Comparison of ENCODE assay signal across 10 cellular contexts in the genomic region with DNA sequence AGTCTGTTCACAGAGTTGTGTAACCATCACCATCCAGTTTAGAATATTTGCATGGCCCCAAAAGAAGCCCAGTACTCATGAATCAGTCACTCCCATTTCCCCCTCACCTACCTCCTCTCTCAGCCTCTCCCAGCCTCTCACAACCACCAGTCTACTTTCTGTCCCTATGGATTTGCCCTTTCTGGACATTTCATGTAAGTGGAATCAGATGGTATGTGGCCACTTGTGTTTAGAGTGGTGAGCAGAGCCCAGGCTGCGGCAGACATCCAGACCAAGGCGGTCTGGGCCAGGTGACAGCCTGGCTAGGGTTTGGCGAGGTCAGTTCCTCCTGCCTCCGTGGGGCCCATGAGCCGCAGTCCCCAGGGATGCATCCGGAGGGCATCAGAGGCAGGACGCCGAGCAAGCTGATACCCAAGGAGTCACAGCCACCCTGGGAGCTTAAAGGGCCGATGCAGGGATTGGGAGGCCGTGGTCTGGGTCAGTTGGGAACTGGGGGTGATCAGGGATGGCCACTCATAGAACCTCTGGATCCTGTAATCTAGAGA. TPM values are rescaled to one million over a fixed set of nuclear protein-coding genes. Genes with fewer than 3 reads are reported as not detected.
A peak's percentile ranks its signal among the peaks of the same experiment; 100 is the strongest.
DNase-seq lines count a peak whose midpoint lies in the region; ATAC-seq and TF ChIP-seq lines count a peak whose summit lies in the region.
"Had no signal": no experiment of that assay in that cellular context is flagged by ENCODE, and none has a peak within 500 bp of the region (broad histone marks: within the 10 kb centered on the region; RNA-seq: fewer than 3 reads in every experiment).

No MANE protein-coding gene starts in this region.

- no peaks in the 10 kb centered on the region for H3K9me2 ChIP-seq in HCT116 (ENCODE audit: insufficient read depth)
- H3K9me2 ChIP-seq in PC-3 (replicated peaks; ENCODE audit: low read length), result no peaks in the 10 kb centered on the region

- ATAC-seq in HCT116 (peak; percentile 56; the same call in 1 of the 2 replicates), PC-3 (no peak)
- ATAC-seq in effector memory CD8-positive, alpha-beta T cell (replicated peaks), result no peak

- CTCF ChIA-PET in HCT116 (lab: Charles Lee) (no interaction called here), PC-3 (lab: Charles Lee) (no interaction called here)

- no peaks in the 10 kb centered on the region for H3F3A ChIP-seq in PC-3 (ENCODE audit: low read length, unreplicated experiment)

- H2AFZ ChIP-seq in HCT116 (ENCODE audit: low read depth, low read length, poor library complexity, severe bottlenecking) (no peak overlapping the region), PC-3 (ENCODE audit: low read length) (peak overlapping the region; percentile 69; the same call in 1 of the 2 replicates), osteoblast (ENCODE audit: low read length) (peak overlapping the region; percentile 77)

- no peaks in the 10 kb centered on the region for H3K9me3 Mint-ChIP-seq in effector memory CD8-positive, alpha-beta T cell

- H3K79me2 ChIP-seq in HCT116 (ENCODE audit: insufficient read depth, low read length), result no peaks in the 10 kb centered on the region
- no peaks in the 10 kb centered on the region for H3K79me2 ChIP-seq in PC-3 (ENCODE audit: low read length)
- H3K79me2 ChIP-seq in osteoblast (ENCODE audit: insufficient read depth, low read length), result no peaks in the 10 kb centered on the region

- intact Hi-C loops in HCT116 (cut with micrococcal nuclease) (no loop called here), PC-3 (cut with micrococcal nuclease) (no loop called here)

- H3K27ac Mint-ChIP-seq in effector memory CD8-positive, alpha-beta T cell, result no peak overlapping the region

- H3K36me3 Mint-ChIP-seq in effector memory CD8-positive, alpha-beta T cell (ENCODE audit: insufficient read depth), result no peaks in the 10 kb centered on the region

- H3K9ac ChIP-seq in HCT116 (ENCODE audit: low read length), result no peak overlapping the region
- peak overlapping the region; percentile 79; the same call in 1 of the 2 replicates for H3K9ac ChIP-seq in PC-3 (ENCODE audit: low read length)

- TF ChIP-seq POLR2A in HCT116 (IDR thresholded peaks at IDR 0.05; ENCODE audit: borderline replicate concordance, extremely low read depth, insufficient read depth, insufficient read length), result no peak

- H3K4me1 Mint-ChIP-seq in effector memory CD8-positive, alpha-beta T cell (ENCODE audit: low read depth in 2 of 2), result peaks cover 10 to 21% of the 10 kb centered on the region in 2 donors

- POLR2A ChIA-PET in HCT116 (lab: Charles Lee), result no interaction called here
- POLR2A ChIA-PET in PC-3 (lab: Charles Lee; ENCODE audit: unreplicated experiment), result no interaction called here

- DNase-seq in HCT116 (ENCODE audit: low read depth, low spot score) (no peak), PC-3 (no peak), osteoblast (ENCODE audit: insufficient read length, low spot score, missing footprints) (no peak), retina (no peak), SW480 (ENCODE audit: low spot score) (no peak)
- no peak for DNase-seq in effector memory CD8-positive, alpha-beta T cell
- no peak for DNase-seq in stimulated activated CD8-positive, alpha-beta memory T cell treated with anti-CD3 and anti-CD28 coated beads, Interleukin-4, amount 100 ng/mL, for 48 hours
- DNase-seq: aorta had no signal

- H3K9me3 ChIP-seq in HCT116 (ENCODE audit: control insufficient read depth in 1 of 2, insufficient read depth in 1 of 2, low read depth in 1 of 2, low read length in 2 of 2), result no peaks in the 10 kb centered on the region
- H3K9me3 ChIP-seq in PC-3 (ENCODE audit: low read length), result no peaks in the 10 kb centered on the region
- H3K9me3 ChIP-seq in osteoblast (ENCODE audit: low read depth, low read length), result no peaks in the 10 kb centered on the region
- H3K9me3 ChIP-seq: thoracic aorta had no signal

- H3K27ac ChIP-seq in HCT116 (ENCODE audit: low read depth, low read length) (no peak overlapping the region), PC-3 (ENCODE audit: low read length) (peak overlapping the region; percentile 95), osteoblast (ENCODE audit: low read depth, low read length) (peak overlapping the region; percentile 65)
- H3K27ac ChIP-seq: SK-N-MC, thoracic aorta had no signal

- H3K27me3 Mint-ChIP-seq in effector memory CD8-positive, alpha-beta T cell, result peaks cover 8 to 58% of the 10 kb centered on the region in 2 donors

- RAD21 ChIA-PET in HCT116 (lab: Charles Lee; ENCODE audit: low non-redundant PET in 1 of 2, low total read pairs in 2 of 2, uncharacterized antibody in 2 of 2, unreplicated experiment in 2 of 2), result no interaction called here

- peaks cover 0 to 14% of the 10 kb centered on the region in 2 experiments; a peak in 2 of 4 replicates for H3K4me1 ChIP-seq in HCT116 (ENCODE audit: control insufficient read depth in 1 of 2, insufficient read depth in 2 of 2, low read length in 2 of 2)
- H3K4me1 ChIP-seq in PC-3 (ENCODE audit: insufficient read depth, low read length), result peaks cover 38% of the 10 kb centered on the region
- H3K4me1 ChIP-seq in osteoblast (ENCODE audit: insufficient read depth, low read length), result peaks cover 14% of the 10 kb centered on the region

- H3K27me3 ChIP-seq in HCT116 (ENCODE audit: insufficient read depth, low read length) (no peaks in the 10 kb centered on the region), PC-3 (ENCODE audit: low read length) (no peaks in the 10 kb centered on the region), osteoblast (ENCODE audit: insufficient read depth, low read length) (no peaks in the 10 kb centered on the region)

- no peak for TF ChIP-seq RAD21 in HCT116 (IDR thresholded peaks at IDR 0.05; ENCODE audit: low read depth)

- H3K4me3 ChIP-seq in HCT116 (replicated peaks in 1 of 2; ENCODE audit: low read depth in 1 of 2, low read length in 2 of 2) (no peak overlapping the region), PC-3 (ENCODE audit: low read length) (no peak overlapping the region), osteoblast (ENCODE audit: insufficient read depth, low read length) (peak overlapping the region; percentile 36)
- H3K4me3 ChIP-seq: SK-N-MC, thoracic aorta had no signal

- TF ChIP-seq CTCF in HCT116 (IDR thresholded peaks at IDR 0.05 in 2 of 3, conservative IDR thresholded peaks at IDR 0.05 in 1 of 3; ENCODE audit: borderline replicate concordance in 1 of 3, insufficient read depth in 1 of 3, low read depth in 2 of 3, low read length in 2 of 3) (no peak), PC-3 (conservative IDR thresholded peaks at IDR 0.05; ENCODE audit: low read depth, low read length) (no peak), osteoblast (IDR thresholded peaks at IDR 0.05; ENCODE audit: extremely low read depth, low read depth, low read length) (no peak)

- BruUV-seq in HCT116 (replicated peaks; lab: Mats Ljungman, UMichigan) (no TSS peak), PC-3 (replicated peaks; lab: Mats Ljungman, UMichigan) (no TSS peak)

- H3K4me2 ChIP-seq in HCT116 (ENCODE audit: low read length) (no peak overlapping the region), PC-3 (ENCODE audit: low read length) (peak overlapping the region; percentile 81), osteoblast (ENCODE audit: insufficient read depth, low read length) (peak overlapping the region; percentile 71)

- peak overlapping the region; percentile 17 to 31 for H3K4me3 Mint-ChIP-seq in effector memory CD8-positive, alpha-beta T cell

- no peaks in the 10 kb centered on the region for H3K36me3 ChIP-seq in HCT116 (ENCODE audit: control insufficient read depth in 1 of 2, insufficient read depth in 2 of 2, low read length in 2 of 2)
- H3K36me3 ChIP-seq in PC-3 (ENCODE audit: low read depth, low read length), result no peaks in the 10 kb centered on the region
- no peaks in the 10 kb centered on the region for H3K36me3 ChIP-seq in osteoblast (ENCODE audit: insufficient read depth, low read length)
- H3K36me3 ChIP-seq: thoracic aorta had no signal

- no peaks in the 10 kb centered on the region for H4K20me1 ChIP-seq in HCT116 (ENCODE audit: insufficient read depth)
- no peaks in the 10 kb centered on the region for H4K20me1 ChIP-seq in PC-3 (ENCODE audit: low read length)
- H4K20me1 ChIP-seq in osteoblast (ENCODE audit: insufficient read depth, low read length), result no peaks in the 10 kb centered on the region

TF ChIP-seq in HCT116, 20 proteins besides CTCF, POLR2A, EP300 and RAD21:
- TF ChIP-seq ELF1 (IDR thresholded peaks at IDR 0.05; ENCODE audit: borderline replicate concordance, low read depth) (no peak), ZNF274 (IDR thresholded peaks at IDR 0.05; ENCODE audit: low read depth, low read length) (no peak), YY1 (IDR thresholded peaks at IDR 0.05; ENCODE audit: extremely low read depth, insufficient replicate concordance, low read depth, low read length) (no peak), EZH2phosphoT487 (IDR thresholded peaks at IDR 0.05; ENCODE audit: borderline replicate concordance) (no peak), EZH2 (IDR thresholded peaks at IDR 0.05) (no peak)
- TF ChIP-seq, protein P1, sequence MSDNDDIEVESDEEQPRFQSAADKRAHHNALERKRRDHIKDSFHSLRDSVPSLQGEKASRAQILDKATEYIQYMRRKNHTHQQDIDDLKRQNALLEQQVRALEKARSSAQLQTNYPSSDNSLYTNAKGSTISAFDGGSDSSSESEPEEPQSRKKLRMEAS (IDR thresholded peaks at IDR 0.05), result no peak

RNA-seq across cellular contexts. Expression of a gene that starts 53.3 kb away (rescaled TPM):
- total RNA-seq in HCT116 (2021; ENCODE audit: unreplicated experiment) (0.32 TPM), PC-3 (2014; rRNA removed) (0.47 TPM in 1 of 2 replicates, not detected in the other), osteoblast (not detected in 2 replicates)
- polyA plus RNA-seq in HCT116 (2012), result 0.08 and 0.09 TPM in 2 replicates
